ENCODE assay signal across 2 cellular contexts in genomic region chr17:80214012-80214877, GRCh38.
TF ChIP-seq lines count a peak whose summit lies in the region.

No MANE protein-coding gene starts in this region.

TF ChIP-seq in HepG2, 621 proteins besides CTCF, POLR2A, EP300 and RAD21:
- TF ChIP-seq, protein P1, sequence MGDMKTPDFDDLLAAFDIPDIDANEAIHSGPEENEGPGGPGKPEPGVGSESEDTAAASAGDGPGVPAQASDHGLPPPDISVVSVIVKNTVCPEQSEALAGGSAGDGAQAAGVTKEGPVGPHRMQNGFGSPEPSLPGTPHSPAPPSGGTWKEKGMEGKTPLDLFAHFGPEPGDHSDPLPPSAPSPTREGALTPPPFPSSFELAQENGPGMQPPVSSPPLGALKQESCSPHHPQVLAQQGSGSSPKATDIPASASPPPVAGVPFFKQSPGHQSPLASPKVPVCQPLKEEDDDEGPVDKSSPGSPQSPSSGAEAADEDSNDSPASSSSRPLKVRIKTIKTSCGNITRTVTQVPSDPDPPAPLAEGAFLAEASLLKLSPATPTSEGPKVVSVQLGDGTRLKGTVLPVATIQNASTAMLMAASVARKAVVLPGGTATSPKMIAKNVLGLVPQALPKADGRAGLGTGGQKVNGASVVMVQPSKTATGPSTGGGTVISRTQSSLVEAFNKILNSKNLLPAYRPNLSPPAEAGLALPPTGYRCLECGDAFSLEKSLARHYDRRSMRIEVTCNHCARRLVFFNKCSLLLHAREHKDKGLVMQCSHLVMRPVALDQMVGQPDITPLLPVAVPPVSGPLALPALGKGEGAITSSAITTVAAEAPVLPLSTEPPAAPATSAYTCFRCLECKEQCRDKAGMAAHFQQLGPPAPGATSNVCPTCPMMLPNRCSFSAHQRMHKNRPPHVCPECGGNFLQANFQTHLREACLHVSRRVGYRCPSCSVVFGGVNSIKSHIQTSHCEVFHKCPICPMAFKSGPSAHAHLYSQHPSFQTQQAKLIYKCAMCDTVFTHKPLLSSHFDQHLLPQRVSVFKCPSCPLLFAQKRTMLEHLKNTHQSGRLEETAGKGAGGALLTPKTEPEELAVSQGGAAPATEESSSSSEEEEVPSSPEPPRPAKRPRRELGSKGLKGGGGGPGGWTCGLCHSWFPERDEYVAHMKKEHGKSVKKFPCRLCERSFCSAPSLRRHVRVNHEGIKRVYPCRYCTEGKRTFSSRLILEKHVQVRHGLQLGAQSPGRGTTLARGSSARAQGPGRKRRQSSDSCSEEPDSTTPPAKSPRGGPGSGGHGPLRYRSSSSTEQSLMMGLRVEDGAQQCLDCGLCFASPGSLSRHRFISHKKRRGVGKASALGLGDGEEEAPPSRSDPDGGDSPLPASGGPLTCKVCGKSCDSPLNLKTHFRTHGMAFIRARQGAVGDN (CRISPR knock-in tag; IDR thresholded peaks at IDR 0.05) = 0 out of 2 replicates have a peak, but pooled peaks have one; percentile 1
- TF ChIP-seq USF2 (IDR thresholded peaks at IDR 0.05; ENCODE audit: low read depth, low read length) (no peak), USF2 (CRISPR knock-in tag; IDR thresholded peaks at IDR 0.05; ENCODE audit: borderline replicate concordance) (no peak)

TF ChIP-seq in GM23338, 12 proteins besides CTCF, POLR2A, EP300 and RAD21:
- TF ChIP-seq POLR2AphosphoS5 (IDR thresholded peaks at IDR 0.05; ENCODE audit: low read depth) = no peak
- TF ChIP-seq NANOG (IDR thresholded peaks at IDR 0.05; ENCODE audit: borderline replicate concordance) = no peak
- TF ChIP-seq STAT1 (IDR thresholded peaks at IDR 0.05; ENCODE audit: unreplicated experiment) = no peak
- no peak for TF ChIP-seq EZH2 (IDR thresholded peaks at IDR 0.05; ENCODE audit: low read depth, unreplicated experiment)
- no peak for TF ChIP-seq EZH2phosphoT487 (IDR thresholded peaks at IDR 0.05; ENCODE audit: unreplicated experiment)
- no peak for TF ChIP-seq CREB1 (CRISPR knock-in tag; IDR thresholded peaks at IDR 0.05; ENCODE audit: low read depth)
- no peak for TF ChIP-seq ZNF331 (CRISPR knock-in tag; IDR thresholded peaks at IDR 0.05; ENCODE audit: low read depth)
- TF ChIP-seq, protein P2, sequence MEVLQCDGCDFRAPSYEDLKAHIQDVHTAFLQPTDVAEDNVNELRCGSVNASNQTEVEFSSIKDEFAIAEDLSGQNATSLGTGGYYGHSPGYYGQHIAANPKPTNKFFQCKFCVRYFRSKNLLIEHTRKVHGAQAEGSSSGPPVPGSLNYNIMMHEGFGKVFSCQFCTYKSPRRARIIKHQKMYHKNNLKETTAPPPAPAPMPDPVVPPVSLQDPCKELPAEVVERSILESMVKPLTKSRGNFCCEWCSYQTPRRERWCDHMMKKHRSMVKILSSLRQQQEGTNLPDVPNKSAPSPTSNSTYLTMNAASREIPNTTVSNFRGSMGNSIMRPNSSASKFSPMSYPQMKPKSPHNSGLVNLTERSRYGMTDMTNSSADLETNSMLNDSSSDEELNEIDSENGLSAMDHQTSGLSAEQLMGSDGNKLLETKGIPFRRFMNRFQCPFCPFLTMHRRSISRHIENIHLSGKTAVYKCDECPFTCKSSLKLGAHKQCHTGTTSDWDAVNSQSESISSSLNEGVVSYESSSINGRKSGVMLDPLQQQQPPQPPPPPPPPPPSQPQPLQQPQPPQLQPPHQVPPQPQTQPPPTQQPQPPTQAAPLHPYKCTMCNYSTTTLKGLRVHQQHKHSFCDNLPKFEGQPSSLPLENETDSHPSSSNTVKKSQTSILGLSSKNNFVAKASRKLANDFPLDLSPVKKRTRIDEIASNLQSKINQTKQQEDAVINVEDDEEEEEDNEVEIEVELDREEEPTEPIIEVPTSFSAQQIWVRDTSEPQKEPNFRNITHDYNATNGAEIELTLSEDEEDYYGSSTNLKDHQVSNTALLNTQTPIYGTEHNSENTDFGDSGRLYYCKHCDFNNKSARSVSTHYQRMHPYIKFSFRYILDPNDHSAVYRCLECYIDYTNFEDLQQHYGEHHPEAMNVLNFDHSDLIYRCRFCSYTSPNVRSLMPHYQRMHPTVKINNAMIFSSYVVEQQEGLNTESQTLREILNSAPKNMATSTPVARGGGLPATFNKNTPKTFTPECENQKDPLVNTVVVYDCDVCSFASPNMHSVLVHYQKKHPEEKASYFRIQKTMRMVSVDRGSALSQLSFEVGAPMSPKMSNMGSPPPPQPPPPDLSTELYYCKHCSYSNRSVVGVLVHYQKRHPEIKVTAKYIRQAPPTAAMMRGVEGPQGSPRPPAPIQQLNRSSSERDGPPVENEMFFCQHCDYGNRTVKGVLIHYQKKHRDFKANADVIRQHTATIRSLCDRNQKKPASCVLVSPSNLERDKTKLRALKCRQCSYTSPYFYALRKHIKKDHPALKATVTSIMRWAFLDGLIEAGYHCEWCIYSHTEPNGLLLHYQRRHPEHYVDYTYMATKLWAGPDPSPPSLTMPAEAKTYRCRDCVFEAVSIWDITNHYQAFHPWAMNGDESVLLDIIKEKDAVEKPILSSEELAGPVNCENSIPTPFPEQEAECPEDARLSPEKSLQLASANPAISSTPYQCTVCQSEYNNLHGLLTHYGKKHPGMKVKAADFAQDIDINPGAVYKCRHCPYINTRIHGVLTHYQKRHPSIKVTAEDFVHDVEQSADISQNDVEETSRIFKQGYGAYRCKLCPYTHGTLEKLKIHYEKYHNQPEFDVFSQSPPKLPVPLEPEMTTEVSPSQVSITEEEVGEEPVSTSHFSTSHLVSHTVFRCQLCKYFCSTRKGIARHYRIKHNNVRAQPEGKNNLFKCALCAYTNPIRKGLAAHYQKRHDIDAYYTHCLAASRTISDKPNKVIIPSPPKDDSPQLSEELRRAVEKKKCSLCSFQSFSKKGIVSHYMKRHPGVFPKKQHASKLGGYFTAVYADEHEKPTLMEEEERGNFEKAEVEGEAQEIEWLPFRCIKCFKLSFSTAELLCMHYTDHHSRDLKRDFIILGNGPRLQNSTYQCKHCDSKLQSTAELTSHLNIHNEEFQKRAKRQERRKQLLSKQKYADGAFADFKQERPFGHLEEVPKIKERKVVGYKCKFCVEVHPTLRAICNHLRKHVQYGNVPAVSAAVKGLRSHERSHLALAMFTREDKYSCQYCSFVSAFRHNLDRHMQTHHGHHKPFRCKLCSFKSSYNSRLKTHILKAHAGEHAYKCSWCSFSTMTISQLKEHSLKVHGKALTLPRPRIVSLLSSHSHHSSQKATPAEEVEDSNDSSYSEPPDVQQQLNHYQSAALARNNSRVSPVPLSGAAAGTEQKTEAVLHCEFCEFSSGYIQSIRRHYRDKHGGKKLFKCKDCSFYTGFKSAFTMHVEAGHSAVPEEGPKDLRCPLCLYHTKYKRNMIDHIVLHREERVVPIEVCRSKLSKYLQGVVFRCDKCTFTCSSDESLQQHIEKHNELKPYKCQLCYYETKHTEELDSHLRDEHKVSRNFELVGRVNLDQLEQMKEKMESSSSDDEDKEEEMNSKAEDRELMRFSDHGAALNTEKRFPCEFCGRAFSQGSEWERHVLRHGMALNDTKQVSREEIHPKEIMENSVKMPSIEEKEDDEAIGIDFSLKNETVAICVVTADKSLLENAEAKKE (CRISPR knock-in tag; IDR thresholded peaks at IDR 0.05) = no peak
- TF ChIP-seq ETS1 (IDR thresholded peaks at IDR 0.05) = no peak
